8 cellular contexts compared by ENCODE assay signal in the genomic region with DNA sequence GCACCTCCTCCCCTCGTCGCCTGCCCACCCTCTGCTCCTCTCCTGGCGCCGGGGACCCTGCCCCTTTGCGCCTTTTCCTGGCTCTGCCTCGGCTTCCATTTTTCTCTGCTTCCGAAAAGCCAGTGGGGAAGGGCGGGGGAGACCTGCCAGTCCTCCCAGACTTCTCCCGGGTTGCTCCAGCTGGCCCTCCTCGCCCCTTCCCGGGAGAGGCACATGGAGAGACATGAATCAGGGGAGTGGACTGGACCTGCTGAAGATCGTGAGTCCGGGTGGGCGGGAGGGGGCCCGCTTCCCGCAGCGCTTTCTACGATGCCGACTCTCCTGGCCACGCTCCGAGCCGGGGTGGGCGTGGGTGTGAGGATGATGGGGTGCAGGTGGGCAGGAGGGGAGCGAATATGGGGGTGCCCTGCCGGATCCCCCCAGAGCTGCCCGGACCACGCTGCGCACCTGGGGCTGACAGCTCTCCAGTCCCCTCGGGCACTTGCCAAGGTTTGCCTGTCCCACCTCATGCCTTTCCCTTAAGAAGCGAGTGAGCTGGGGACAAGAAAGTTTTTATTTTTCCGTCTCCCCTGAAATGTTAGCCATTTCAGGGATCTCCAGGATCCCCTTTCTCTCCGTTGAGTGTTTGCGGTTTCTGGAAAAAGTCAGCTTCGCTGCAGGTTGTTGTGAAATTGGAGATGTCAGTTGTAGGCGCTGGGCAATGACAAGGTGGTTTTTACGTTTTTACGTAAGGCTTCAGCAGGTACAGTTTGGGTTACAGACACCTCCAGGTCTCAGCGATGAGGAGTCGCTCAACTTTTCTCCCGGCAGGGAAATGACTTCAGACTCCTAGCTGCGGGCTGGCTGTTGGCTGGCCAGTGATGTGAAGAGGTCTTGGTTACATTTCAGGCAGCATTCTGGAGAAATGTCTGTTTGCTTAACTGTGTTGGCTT. TPM values are rescaled to one million over a fixed set of nuclear protein-coding genes. Genes with fewer than 3 reads are reported as not detected.
DNase-seq lines count a peak whose midpoint lies in the region; ATAC-seq and TF ChIP-seq lines count a peak whose summit lies in the region.

No MANE protein-coding gene starts in this region.

- no peaks in the 10 kb centered on the region for H3K9me3 Mint-ChIP-seq in endothelial cell (ENCODE audit: unreplicated experiment)

- no peak overlapping the region for H3K27ac Mint-ChIP-seq in endothelial cell (ENCODE audit: unreplicated experiment)

- H3K56ac ChIP-seq in mesendoderm (ENCODE audit: low read length), result peak overlapping the region; percentile 83

- TF ChIP-seq CTCF in endothelial cell (IDR thresholded peaks at IDR 0.05; ENCODE audit: unreplicated experiment) (no peak), upper lobe of right lung (IDR thresholded peaks at IDR 0.05) (no peak)

- no peaks in the 10 kb centered on the region for H3K79me1 ChIP-seq in mesendoderm (ENCODE audit: low read length)

- H3K27me3 ChIP-seq in mesendoderm (ENCODE audit: insufficient read depth, low read length, poor library complexity), result no peaks in the 10 kb centered on the region
- H3K27me3 ChIP-seq in upper lobe of right lung, result peaks cover 31% of the 10 kb centered on the region

- no peaks in the 10 kb centered on the region for H3K9me3 ChIP-seq in upper lobe of right lung

- no peak overlapping the region for H2BK15ac ChIP-seq in mesendoderm (replicated peaks; ENCODE audit: low read depth)

- H3K4me1 ChIP-seq in mesendoderm (ENCODE audit: control insufficient read depth, low read depth, low read length) (no peaks in the 10 kb centered on the region), upper lobe of right lung (no peaks in the 10 kb centered on the region)

- peak overlapping the region; percentile 41 for H3K4ac ChIP-seq in mesendoderm (ENCODE audit: low read depth, low read length)

- H3K9ac ChIP-seq in mesendoderm (ENCODE audit: low read length), result peak overlapping the region; percentile 60

- ATAC-seq in upper lobe of right lung (peak; percentile 25), GM21737 (IDR thresholded peaks at IDR 0.05; ENCODE audit: unreplicated experiment) (no peak)

- peaks cover 6% of the 10 kb centered on the region for H3K27me3 Mint-ChIP-seq in endothelial cell (ENCODE audit: unreplicated experiment)

- DNase-seq in NCI-H510A treated with DMSO at 0.1 percent for 48 hours (lab: John Stamatoyannopoulos, UW) (peak; percentile 33), NCI-H510A (lab: John Stamatoyannopoulos, UW) (no peak), endothelial cell (ENCODE audit: low spot score) (peak; percentile 18), mesendoderm (peak; percentile 63), upper lobe of right lung (no peak), T1000 (lab: John Stamatoyannopoulos, UW) (no peak), midbrain (lab: John Stamatoyannopoulos, UW) (no peak)

- no peak overlapping the region for H2BK120ac ChIP-seq in mesendoderm (ENCODE audit: low read depth, low read length)

- no peak overlapping the region for H4K5ac ChIP-seq in mesendoderm (ENCODE audit: low read length)

- H3K4me3 ChIP-seq in mesendoderm (ENCODE audit: low read length), result peak overlapping the region; percentile 51
- peak overlapping the region; percentile 56 for H3K4me3 ChIP-seq in upper lobe of right lung

- no peak overlapping the region for H4K8ac ChIP-seq in mesendoderm (ENCODE audit: low read depth, low read length)

- H3K4me1 Mint-ChIP-seq in endothelial cell (ENCODE audit: unreplicated experiment), result peaks cover 19% of the 10 kb centered on the region

- no peaks in the 10 kb centered on the region for H3K36me3 ChIP-seq in mesendoderm (ENCODE audit: control insufficient read depth, insufficient read depth, low read length)
- no peaks in the 10 kb centered on the region for H3K36me3 ChIP-seq in upper lobe of right lung

- no peaks in the 10 kb centered on the region for H3K79me2 ChIP-seq in mesendoderm (ENCODE audit: control insufficient read depth, insufficient read depth, low read length)

- H3K4me3 Mint-ChIP-seq in endothelial cell (ENCODE audit: unreplicated experiment), result peak overlapping the region; percentile 92

- no peak overlapping the region for H3K27ac ChIP-seq in mesendoderm (ENCODE audit: low read depth, low read length)
- peak overlapping the region; percentile 47 for H3K27ac ChIP-seq in upper lobe of right lung

- no CpG with 5 or more reads among the region's 41 CpGs for WGBS in mesendoderm (ENCODE audit: extremely low coverage, insufficient coverage, low lambda C conversion rate)

- H2BK5ac ChIP-seq in mesendoderm (ENCODE audit: low read length), result no peak overlapping the region

- peak overlapping the region; percentile 64 for H3K18ac ChIP-seq in mesendoderm (ENCODE audit: low read length)

- H3K36me3 Mint-ChIP-seq in endothelial cell (ENCODE audit: low read depth, unreplicated experiment), result no peaks in the 10 kb centered on the region

- H3K23ac ChIP-seq in mesendoderm (ENCODE audit: low read length), result no peak overlapping the region

- no peak overlapping the region for H2AK5ac ChIP-seq in mesendoderm (ENCODE audit: low read length)

- intact Hi-C loops in upper lobe of right lung (cut with DNase I), result no loop called here

- H3K4me2 ChIP-seq in mesendoderm (ENCODE audit: low read length), result peak overlapping the region; percentile 78

RNA-seq across cellular contexts. Expression of a gene that starts 1.0 kb away (rescaled TPM):
- total RNA-seq in endothelial cell (ENCODE audit: unreplicated experiment) (1.5 TPM), upper lobe of right lung (4.2 TPM)
- 0.97 TPM for polyA plus RNA-seq in mesendoderm (2013, experiment 1 of 2)
- polyA plus RNA-seq in mesendoderm (2013, experiment 2 of 2), result 1.1 TPM

Comparison
In these comparisons a context has a peak if more than half of its experiments do, and no peak if none do; other contexts are left out.
1. DNase-seq: peak in NCI-H510A treated with DMSO at 0.1 percent for 48 hours (single experiment), endothelial cell (single experiment) and mesendoderm (single experiment); none in NCI-H510A (single experiment), upper lobe of right lung (single experiment), T1000 (single experiment) and midbrain (single experiment).